In the genomic region with DNA sequence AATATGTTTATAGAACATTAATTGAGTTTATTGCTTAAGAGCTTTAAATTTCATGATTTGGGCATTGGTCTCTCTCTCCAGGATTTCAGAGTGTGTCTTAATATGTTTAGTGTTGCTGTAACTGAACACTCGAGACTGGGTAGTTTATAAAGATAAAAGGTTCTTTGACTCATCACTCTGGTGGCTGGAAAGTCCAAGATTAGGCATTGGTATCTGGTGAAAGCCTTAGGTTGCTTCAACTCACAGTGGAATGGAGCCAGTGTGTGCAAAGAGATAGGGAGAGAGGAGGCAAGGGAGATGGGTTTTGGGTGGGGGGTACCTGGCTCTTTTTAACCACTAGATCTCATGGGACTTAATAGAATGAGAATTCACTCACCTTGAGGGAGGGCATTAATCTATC, we compare ENCODE assay signal across 1 cellular context.
TF ChIP-seq lines count a peak whose summit lies in the region.

No MANE protein-coding gene starts in this region.

TF ChIP-seq in K562, 482 proteins besides CTCF, POLR2A, EP300 and RAD21 (continues in another document):
- TF ChIP-seq KDM1A (IDR thresholded peaks at IDR 0.05): peak in 1 of 2 experiments; percentile 45; a peak in 2 of 4 replicates
- 0 out of 2 replicates have a peak, but pooled peaks have one; percentile 16 for TF ChIP-seq MAFK (IDR thresholded peaks at IDR 0.05; ENCODE audit: low read length)
- peak; percentile 59; the same call in 1 of the 2 replicates for TF ChIP-seq DMBX1 (CRISPR knock-in tag; IDR thresholded peaks at IDR 0.05; ENCODE audit: borderline replicate concordance)
- peak; percentile 22; the same call in 1 of the 2 replicates for TF ChIP-seq SOX6 (IDR thresholded peaks at IDR 0.05)
- TF ChIP-seq ATF3 (IDR thresholded peaks at IDR 0.05): peak; percentile 82
- no peak for TF ChIP-seq ATF3 (CRISPR knock-in tag; conservative IDR thresholded peaks at IDR 0.05)
- peak; percentile 92 for TF ChIP-seq POLR2AphosphoS5 (IDR thresholded peaks at IDR 0.05; ENCODE audit: control insufficient read depth, insufficient read depth, low read depth, low read length)
- 0 out of 4 replicates have a peak, but pooled peaks of 1 of the 2 experiments have one; percentile 40 for TF ChIP-seq HDAC1 (IDR thresholded peaks at IDR 0.05)
- peak; percentile 86 for TF ChIP-seq FOSL1 (tag; conservative IDR thresholded peaks at IDR 0.05)
- TF ChIP-seq, protein P1, sequence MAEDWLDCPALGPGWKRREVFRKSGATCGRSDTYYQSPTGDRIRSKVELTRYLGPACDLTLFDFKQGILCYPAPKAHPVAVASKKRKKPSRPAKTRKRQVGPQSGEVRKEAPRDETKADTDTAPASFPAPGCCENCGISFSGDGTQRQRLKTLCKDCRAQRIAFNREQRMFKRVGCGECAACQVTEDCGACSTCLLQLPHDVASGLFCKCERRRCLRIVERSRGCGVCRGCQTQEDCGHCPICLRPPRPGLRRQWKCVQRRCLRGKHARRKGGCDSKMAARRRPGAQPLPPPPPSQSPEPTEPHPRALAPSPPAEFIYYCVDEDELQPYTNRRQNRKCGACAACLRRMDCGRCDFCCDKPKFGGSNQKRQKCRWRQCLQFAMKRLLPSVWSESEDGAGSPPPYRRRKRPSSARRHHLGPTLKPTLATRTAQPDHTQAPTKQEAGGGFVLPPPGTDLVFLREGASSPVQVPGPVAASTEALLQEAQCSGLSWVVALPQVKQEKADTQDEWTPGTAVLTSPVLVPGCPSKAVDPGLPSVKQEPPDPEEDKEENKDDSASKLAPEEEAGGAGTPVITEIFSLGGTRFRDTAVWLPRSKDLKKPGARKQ (CRISPR knock-in tag; IDR thresholded peaks at IDR 0.05): no peak
- TF ChIP-seq TCF3 (CRISPR knock-in tag; IDR thresholded peaks at IDR 0.05): peak; percentile 92
- TF ChIP-seq ZNF274 (IDR thresholded peaks at IDR 0.05; ENCODE audit: borderline replicate concordance, low read depth, low read length): 0 out of 2 replicates have a peak, but pooled peaks have one; percentile 25
- TF ChIP-seq FOXM1 (IDR thresholded peaks at IDR 0.05; ENCODE audit: low read depth): peak; percentile 74; the same call in 1 of the 2 replicates
- no peak for TF ChIP-seq FOXM1 (CRISPR knock-in tag; IDR thresholded peaks at IDR 0.05; ENCODE audit: low read depth)
- TF ChIP-seq, protein P2, sequence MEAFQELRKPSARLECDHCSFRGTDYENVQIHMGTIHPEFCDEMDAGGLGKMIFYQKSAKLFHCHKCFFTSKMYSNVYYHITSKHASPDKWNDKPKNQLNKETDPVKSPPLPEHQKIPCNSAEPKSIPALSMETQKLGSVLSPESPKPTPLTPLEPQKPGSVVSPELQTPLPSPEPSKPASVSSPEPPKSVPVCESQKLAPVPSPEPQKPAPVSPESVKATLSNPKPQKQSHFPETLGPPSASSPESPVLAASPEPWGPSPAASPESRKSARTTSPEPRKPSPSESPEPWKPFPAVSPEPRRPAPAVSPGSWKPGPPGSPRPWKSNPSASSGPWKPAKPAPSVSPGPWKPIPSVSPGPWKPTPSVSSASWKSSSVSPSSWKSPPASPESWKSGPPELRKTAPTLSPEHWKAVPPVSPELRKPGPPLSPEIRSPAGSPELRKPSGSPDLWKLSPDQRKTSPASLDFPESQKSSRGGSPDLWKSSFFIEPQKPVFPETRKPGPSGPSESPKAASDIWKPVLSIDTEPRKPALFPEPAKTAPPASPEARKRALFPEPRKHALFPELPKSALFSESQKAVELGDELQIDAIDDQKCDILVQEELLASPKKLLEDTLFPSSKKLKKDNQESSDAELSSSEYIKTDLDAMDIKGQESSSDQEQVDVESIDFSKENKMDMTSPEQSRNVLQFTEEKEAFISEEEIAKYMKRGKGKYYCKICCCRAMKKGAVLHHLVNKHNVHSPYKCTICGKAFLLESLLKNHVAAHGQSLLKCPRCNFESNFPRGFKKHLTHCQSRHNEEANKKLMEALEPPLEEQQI (IDR thresholded peaks at IDR 0.05): peak; percentile 76
- TF ChIP-seq ARID3A (IDR thresholded peaks at IDR 0.05; ENCODE audit: borderline replicate concordance, low read depth, low read length): 0 out of 2 replicates have a peak, but pooled peaks have one; percentile 28
- TF ChIP-seq RREB1 (CRISPR knock-in tag; IDR thresholded peaks at IDR 0.05): no peak
- TF ChIP-seq HDAC3 (IDR thresholded peaks at IDR 0.05; ENCODE audit: borderline replicate concordance, partially characterized antibody): peak; percentile 35
- TF ChIP-seq CHD4 (IDR thresholded peaks at IDR 0.05; ENCODE audit: insufficient read depth, insufficient replicate concordance, low read depth, low read length, poor library complexity, severe bottlenecking): no peak
- peak; percentile 73; the same call in 1 of the 2 replicates for TF ChIP-seq SMARCC2 (IDR thresholded peaks at IDR 0.05; ENCODE audit: low read depth)
- TF ChIP-seq TRIM24 (IDR thresholded peaks at IDR 0.05): peak; percentile 98
- TF ChIP-seq CBX5 (IDR thresholded peaks at IDR 0.05; ENCODE audit: borderline replicate concordance, low read depth): peak; percentile 65; the same call in 1 of the 2 replicates
- TF ChIP-seq, protein P3, sequence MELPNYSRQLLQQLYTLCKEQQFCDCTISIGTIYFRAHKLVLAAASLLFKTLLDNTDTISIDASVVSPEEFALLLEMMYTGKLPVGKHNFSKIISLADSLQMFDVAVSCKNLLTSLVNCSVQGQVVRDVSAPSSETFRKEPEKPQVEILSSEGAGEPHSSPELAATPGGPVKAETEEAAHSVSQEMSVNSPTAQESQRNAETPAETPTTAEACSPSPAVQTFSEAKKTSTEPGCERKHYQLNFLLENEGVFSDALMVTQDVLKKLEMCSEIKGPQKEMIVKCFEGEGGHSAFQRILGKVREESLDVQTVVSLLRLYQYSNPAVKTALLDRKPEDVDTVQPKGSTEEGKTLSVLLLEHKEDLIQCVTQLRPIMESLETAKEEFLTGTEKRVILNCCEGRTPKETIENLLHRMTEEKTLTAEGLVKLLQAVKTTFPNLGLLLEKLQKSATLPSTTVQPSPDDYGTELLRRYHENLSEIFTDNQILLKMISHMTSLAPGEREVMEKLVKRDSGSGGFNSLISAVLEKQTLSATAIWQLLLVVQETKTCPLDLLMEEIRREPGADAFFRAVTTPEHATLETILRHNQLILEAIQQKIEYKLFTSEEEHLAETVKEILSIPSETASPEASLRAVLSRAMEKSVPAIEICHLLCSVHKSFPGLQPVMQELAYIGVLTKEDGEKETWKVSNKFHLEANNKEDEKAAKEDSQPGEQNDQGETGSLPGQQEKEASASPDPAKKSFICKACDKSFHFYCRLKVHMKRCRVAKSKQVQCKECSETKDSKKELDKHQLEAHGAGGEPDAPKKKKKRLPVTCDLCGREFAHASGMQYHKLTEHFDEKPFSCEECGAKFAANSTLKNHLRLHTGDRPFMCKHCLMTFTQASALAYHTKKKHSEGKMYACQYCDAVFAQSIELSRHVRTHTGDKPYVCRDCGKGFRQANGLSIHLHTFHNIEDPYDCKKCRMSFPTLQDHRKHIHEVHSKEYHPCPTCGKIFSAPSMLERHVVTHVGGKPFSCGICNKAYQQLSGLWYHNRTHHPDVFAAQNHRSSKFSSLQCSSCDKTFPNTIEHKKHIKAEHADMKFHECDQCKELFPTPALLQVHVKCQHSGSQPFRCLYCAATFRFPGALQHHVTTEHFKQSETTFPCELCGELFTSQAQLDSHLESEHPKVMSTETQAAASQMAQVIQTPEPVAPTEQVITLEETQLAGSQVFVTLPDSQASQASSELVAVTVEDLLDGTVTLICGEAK (IDR thresholded peaks at IDR 0.05): no peak
- TF ChIP-seq, protein P3 (CRISPR knock-in tag; IDR thresholded peaks at IDR 0.05): no peak
- peak; percentile 87 for TF ChIP-seq JUND (IDR thresholded peaks at IDR 0.05; ENCODE audit: borderline replicate concordance, low read depth, low read length)
- peak; percentile 75; the same call in 2 of the 3 replicates for TF ChIP-seq JUND (tag; IDR thresholded peaks at IDR 0.05; ENCODE audit: borderline replicate concordance, low read depth, low read length)
- TF ChIP-seq, protein P4, sequence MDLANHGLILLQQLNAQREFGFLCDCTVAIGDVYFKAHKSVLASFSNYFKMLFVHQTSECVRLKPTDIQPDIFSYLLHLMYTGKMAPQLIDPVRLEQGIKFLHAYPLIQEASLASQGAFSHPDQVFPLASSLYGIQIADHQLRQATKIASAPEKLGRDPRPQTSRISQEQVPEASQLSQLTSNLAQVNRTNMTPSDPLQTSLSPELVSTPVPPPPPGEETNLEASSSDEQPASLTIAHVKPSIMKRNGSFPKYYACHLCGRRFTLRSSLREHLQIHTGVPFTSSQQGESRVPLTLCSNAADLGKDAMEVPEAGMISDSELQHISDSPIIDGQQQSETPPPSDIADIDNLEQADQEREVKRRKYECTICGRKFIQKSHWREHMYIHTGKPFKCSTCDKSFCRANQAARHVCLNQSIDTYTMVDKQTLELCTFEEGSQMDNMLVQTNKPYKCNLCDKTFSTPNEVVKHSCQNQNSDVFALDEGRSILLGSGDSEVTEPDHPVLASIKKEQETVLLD (IDR thresholded peaks at IDR 0.05): peak; percentile 50; the same call in 1 of the 2 replicates
